Comparison of ENCODE assay signal across 13 cellular contexts in the genomic region with DNA sequence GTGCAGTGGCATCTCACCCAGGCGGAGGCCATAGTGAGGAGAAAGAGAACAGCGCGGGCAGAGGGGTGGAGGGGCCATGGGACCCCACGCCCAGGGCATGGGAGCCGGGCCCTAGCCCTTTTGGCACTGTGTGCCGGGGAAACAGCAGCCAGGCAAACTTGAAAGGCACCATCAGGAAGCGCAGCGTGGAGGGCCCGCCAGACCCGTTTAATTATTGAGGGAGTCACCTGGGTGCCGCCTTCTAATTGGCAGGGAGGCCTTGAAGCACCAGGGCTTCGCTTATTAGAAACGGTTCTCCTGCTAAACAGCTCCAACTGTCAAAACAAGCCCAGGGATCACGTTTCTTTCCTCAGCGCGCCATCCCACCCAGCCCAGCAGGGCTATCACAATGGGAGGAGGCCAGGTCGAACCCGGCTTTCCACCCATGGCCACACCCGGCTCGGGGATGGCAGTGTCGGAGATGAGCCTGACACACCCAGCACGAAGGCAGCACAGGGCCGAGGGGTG.
DNase-seq lines count a peak whose midpoint lies in the region; ATAC-seq and TF ChIP-seq lines count a peak whose summit lies in the region.
"Had no signal": no experiment of that assay in that cellular context is flagged by ENCODE, and none has a peak within 500 bp of the region (broad histone marks: within the 10 kb centered on the region; RNA-seq: fewer than 3 reads in every experiment).

No MANE protein-coding gene starts in this region.

- H4K8ac ChIP-seq in trophoblast cell (ENCODE audit: low read depth, low read length) = no peak overlapping the region

- H2BK120ac ChIP-seq in trophoblast cell (ENCODE audit: insufficient read depth, low read length, poor library complexity) = no peak overlapping the region

- H3K27me3 ChIP-seq in Peyer's patch (no peaks in the 10 kb centered on the region), trophoblast cell (ENCODE audit: insufficient read depth, low read length) (no peaks in the 10 kb centered on the region)
- H3K27me3 ChIP-seq: adrenal gland, tibial nerve had no signal

- ATAC-seq in GM21786 (IDR thresholded peaks at IDR 0.05; ENCODE audit: unreplicated experiment) = no peak
- ATAC-seq: effector memory CD8-positive, alpha-beta T cell had no signal

- H3K79me2 ChIP-seq in trophoblast cell (ENCODE audit: control insufficient read depth, insufficient read depth, low read length, poor library complexity) = peaks cover 14% of the 10 kb centered on the region

- no peak overlapping the region for H3K4me2 ChIP-seq in trophoblast cell (ENCODE audit: low read length)

- H3K36me3 ChIP-seq in Peyer's patch = no peaks in the 10 kb centered on the region
- peaks cover 20 to 26% of the 10 kb centered on the region in 2 experiments for H3K36me3 ChIP-seq in trophoblast cell (ENCODE audit: control insufficient read depth in 1 of 2, insufficient read depth in 2 of 2, low read length in 2 of 2)
- H3K36me3 ChIP-seq: adrenal gland, tibial nerve had no signal

- no peak overlapping the region for H3K14ac ChIP-seq in trophoblast cell (ENCODE audit: low read length)

- no peak overlapping the region for H4K12ac ChIP-seq in trophoblast cell (ENCODE audit: low read depth, low read length)

- H3K4me3 ChIP-seq in Peyer's patch (no peak overlapping the region), trophoblast cell (ENCODE audit: low read depth, low read length) (no peak overlapping the region), foreskin fibroblast (ENCODE audit: low read depth in 1 of 2, low read length in 2 of 2) (no peak overlapping the region)
- H3K4me3 ChIP-seq: adrenal gland, tibial nerve had no signal

- H3K4me1 ChIP-seq in Peyer's patch = peaks cover 0 to 20% (median 4%) of the 10 kb centered on the region in 4 donors
- peaks cover 37 to 55% of the 10 kb centered on the region in 2 experiments for H3K4me1 ChIP-seq in trophoblast cell (ENCODE audit: control insufficient read depth in 1 of 2, insufficient read depth in 2 of 2, low read length in 2 of 2)

- H4K91ac ChIP-seq in trophoblast cell (ENCODE audit: low read depth, low read length) = no peak overlapping the region

- peak overlapping the region; percentile 16 for H2BK12ac ChIP-seq in trophoblast cell (ENCODE audit: low read length)

- TF ChIP-seq CTCF in Peyer's patch (IDR thresholded peaks at IDR 0.05) = no peak
- no peak for TF ChIP-seq CTCF in foreskin fibroblast (IDR thresholded peaks at IDR 0.05; ENCODE audit: low read depth, low read length)

- DNase-seq in NCI-H1417 (lab: John Stamatoyannopoulos, UW) (peak in 2 of 3 experiments; percentile 87 to 96), NCI-H2107 (lab: John Stamatoyannopoulos, UW) (peak; percentile 81), Peyer's patch (peak in 2 of 3 donors; percentile 58 to 68), trophoblast cell (no peak), foreskin fibroblast (no peak)
- no peak for DNase-seq in stimulated activated CD4-positive, alpha-beta T cell treated with anti-CD3 and anti-CD28 coated beads, Interleukin-15, amount 100 ng/mL, for 24 hours
- DNase-seq: effector memory CD8-positive, alpha-beta T cell; IMR-90; NK-92 treated with Interleukin-12 subunit alpha and Interleukin-12 subunit beta, amount 100 ng/mL, for 24 hours; posterior cingulate gyrus had no signal

- TF ChIP-seq POLR2A in Peyer's patch (IDR thresholded peaks at IDR 0.05) = no peak

- H3K4ac ChIP-seq in trophoblast cell (ENCODE audit: low read depth, low read length) = peak overlapping the region; percentile 27

- WGBS in trophoblast cell (ENCODE audit: extremely low coverage, insufficient coverage, insufficient read length) = no CpG with 5 or more reads among the region's 23 CpGs

- H3K9ac ChIP-seq in trophoblast cell (ENCODE audit: low read length) = no peak overlapping the region

- no peaks in the 10 kb centered on the region for H3K9me3 ChIP-seq in Peyer's patch
- H3K9me3 ChIP-seq in trophoblast cell (ENCODE audit: insufficient read depth, low read depth, low read length) = peaks cover 5% of the 10 kb centered on the region
- H3K9me3 ChIP-seq: adrenal gland, tibial nerve had no signal

- H3K79me1 ChIP-seq in trophoblast cell (ENCODE audit: low read length) = peaks cover 15% of the 10 kb centered on the region

- H2BK5ac ChIP-seq in trophoblast cell (ENCODE audit: low read depth, low read length, poor library complexity) = no peak overlapping the region

- H2AFZ ChIP-seq in trophoblast cell (ENCODE audit: insufficient read depth, low read length, poor library complexity) = no peak overlapping the region

- peak overlapping the region in 3 of 4 donors; percentile 4 to 57 (median 47) for H3K27ac ChIP-seq in Peyer's patch
- no peak overlapping the region for H3K27ac ChIP-seq in trophoblast cell (ENCODE audit: low read depth, low read length)
- H3K27ac ChIP-seq: tibial nerve had no signal

- peak overlapping the region; percentile 48 for H3K18ac ChIP-seq in trophoblast cell (ENCODE audit: low read length)

- no peak overlapping the region for H3K23ac ChIP-seq in trophoblast cell (ENCODE audit: low read length)

- no peak overlapping the region for H2AK5ac ChIP-seq in trophoblast cell (ENCODE audit: low read length)

Comparison
In these comparisons a context has a peak if more than half of its experiments do, and no peak if none do; other contexts are left out.
1. DNase-seq: peak in NCI-H1417 (2 of 3), NCI-H2107 (single experiment) and Peyer's patch (2 of 3); none in trophoblast cell (0 of 2), stimulated activated CD4-positive, alpha-beta T cell treated with anti-CD3 and anti-CD28 coated beads, Interleukin-15, amount 100 ng/mL, for 24 hours (single experiment) and foreskin fibroblast (0 of 2).